In the genomic region with DNA sequence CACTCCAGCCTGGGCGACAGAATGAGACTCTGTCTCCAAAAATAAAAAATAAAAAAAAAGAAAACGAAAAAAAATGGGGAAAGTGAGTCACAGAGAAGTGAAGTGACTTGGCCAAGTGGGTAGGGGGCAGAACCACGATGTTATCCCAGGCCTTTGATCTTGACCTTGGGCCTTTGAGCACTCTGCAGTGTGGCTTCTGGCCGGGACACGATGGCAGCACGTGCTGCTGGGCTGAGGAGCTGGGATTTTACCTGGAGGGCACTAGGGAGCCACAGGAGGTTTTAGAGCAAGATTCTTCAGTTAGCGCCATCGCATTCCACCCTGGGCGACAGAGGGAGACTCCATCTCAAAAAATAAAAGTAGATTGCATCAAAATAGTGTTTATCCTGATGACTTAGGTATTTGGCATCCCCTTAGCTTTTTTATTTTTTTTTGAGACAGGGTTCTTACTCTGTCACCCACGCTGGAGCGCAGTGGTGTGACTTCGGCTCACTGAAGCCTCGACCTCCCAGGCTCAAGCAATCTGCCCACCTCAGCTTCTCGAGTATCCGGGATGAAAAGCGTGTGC, we compare ENCODE assay signal across 16 cellular contexts. TPM values are rescaled to one million over a fixed set of nuclear protein-coding genes. Genes with fewer than 3 reads are reported as not detected.
A peak's percentile ranks its signal among the peaks of the same experiment; 100 is the strongest.
DNase-seq lines count a peak whose midpoint lies in the region; ATAC-seq, FAIRE-seq and TF ChIP-seq lines count a peak whose summit lies in the region.
"Had no signal": no experiment of that assay in that cellular context is flagged by ENCODE, and none has a peak within 500 bp of the region (broad histone marks: within the 10 kb centered on the region; RNA-seq: fewer than 3 reads in every experiment).

No MANE protein-coding gene starts in this region.

- FAIRE-seq in HepG2 (lab: Jason Lieb, UNC) = no peak
- no peak for FAIRE-seq in kidney (lab: Jason Lieb, UNC)
- FAIRE-seq: H54 had no signal

- POLR2A ChIA-PET in HepG2 (lab: Yijun Ruan, JAX) = no interaction called here
- POLR2A ChIA-PET in T-cell (lab: Charles Lee) = interaction anchor here in 1 of 2 donors (0.7 kb wide), 1 partner anchor 26 kb away, joined by 3 read pairs; no protein-coding TSS in a partner anchor

- H3K36me3 Mint-ChIP-seq in T-cell (no peaks in the 10 kb centered on the region), naive B cell (no peaks in the 10 kb centered on the region)
- H3K36me3 Mint-ChIP-seq: CD8-positive, alpha-beta T cell had no signal

- H3K9ac ChIP-seq in HepG2 (ENCODE audit: insufficient read depth, low read depth, low read length) (no peak overlapping the region), kidney (ENCODE audit: low read length in 2 of 2) (no peak overlapping the region)

- CTCF ChIA-PET in HepG2 (lab: Yijun Ruan, JAX; ENCODE audit: low intra/inter-chr PET ratio, low total read pairs) = no interaction called here
- CTCF ChIA-PET in T-cell (lab: Charles Lee) = no interaction called here

- H3K4me1 ChIP-seq in HepG2 (ENCODE audit: insufficient read depth, low read length) = peaks cover 71% of the 10 kb centered on the region
- no peaks in the 10 kb centered on the region for H3K4me1 ChIP-seq in right lobe of liver
- H3K4me1 ChIP-seq in kidney (ENCODE audit: control insufficient read depth in 1 of 2, insufficient read depth in 1 of 2, low read depth in 1 of 2, low read length in 2 of 2) = peaks cover 0 to 6% of the 10 kb centered on the region in 2 donors

- no peak overlapping the region for H2AFZ ChIP-seq in HepG2 (ENCODE audit: low read length)

- no peaks in the 10 kb centered on the region for H3K27me3 ChIP-seq in HepG2 (ENCODE audit: control insufficient read depth in 1 of 2, insufficient read depth in 2 of 2, low read length in 2 of 2)
- H3K27me3 ChIP-seq in right lobe of liver = no peaks in the 10 kb centered on the region

- 57% methylated on average over 14 of the region's 16 CpGs for WGBS in HepG2 (ENCODE audit: low lambda C conversion rate)
- 57% methylated on average over 3 of the region's 16 CpGs for WGBS in right lobe of liver (ENCODE audit: insufficient coverage, low coverage, low lambda C conversion rate, missing lambda C conversion rate)

- BruUV-seq in HepG2 (replicated peaks; lab: Mats Ljungman, UMichigan) = no TSS peak

- intact Hi-C loops in HepG2 (cut with micrococcal nuclease; ENCODE audit: unreplicated experiment) (no loop called here), right lobe of liver (cut with DNase I) (no loop called here), kidney (cut with DNase I) (no loop called here)

- H3K27me3 Mint-ChIP-seq in T-cell (no peaks in the 10 kb centered on the region), naive B cell (no peaks in the 10 kb centered on the region)

- H3K9me3 ChIP-seq in HepG2 (ENCODE audit: low read length) (no peaks in the 10 kb centered on the region), right lobe of liver (no peaks in the 10 kb centered on the region), kidney (ENCODE audit: control insufficient read depth in 1 of 2, low read length in 2 of 2) (no peaks in the 10 kb centered on the region)

- in situ Hi-C loops in HepG2 (cut with HindIII; ENCODE audit: extremely low pct_ligation_motif_present, low pct_unique_long_range_greater_than_20kb) = no loop called here

- H3K4me1 Mint-ChIP-seq in T-cell (peaks cover 8 to 28% (median 10%) of the 10 kb centered on the region in 3 donors), naive B cell (peaks cover 19 to 57% (median 47%) of the 10 kb centered on the region in 3 donors)

- H3K9me3 Mint-ChIP-seq in T-cell = no peaks in the 10 kb centered on the region
- no peaks in the 10 kb centered on the region for H3K9me3 Mint-ChIP-seq in naive B cell
- H3K9me3 Mint-ChIP-seq: CD8-positive, alpha-beta T cell had no signal

- DNase-seq in HepG2 (ENCODE audit: low spot score) (peak; percentile 28), right lobe of liver (no peak), T-cell (no peak), naive B cell (no peak), kidney (no peak), NCI-H526 (lab: John Stamatoyannopoulos, UW) (no peak), GM03348 (ENCODE audit: low spot score) (no peak)
- DNase-seq: CD8-positive, alpha-beta T cell; DND-41; Kasumi-1; NCI-H1930; NCI-H2171 treated with DMSO at 0.1 percent for 48 hours; SIG-M5 had no signal

- H3K36me3 ChIP-seq in HepG2 (replicated peaks in 1 of 2; ENCODE audit: control insufficient read depth in 1 of 2, insufficient read depth in 2 of 2, low read length in 2 of 2) (no peaks in the 10 kb centered on the region), right lobe of liver (no peaks in the 10 kb centered on the region), kidney (ENCODE audit: control insufficient read depth in 1 of 2, insufficient read depth in 2 of 2, low read length in 2 of 2) (no peaks in the 10 kb centered on the region)

- H3K79me2 ChIP-seq in HepG2 (ENCODE audit: insufficient read depth, low read length) = no peaks in the 10 kb centered on the region

- H3K4me3 ChIP-seq in HepG2 (replicated peaks in 1 of 3; ENCODE audit: insufficient read depth in 1 of 3, low read depth in 2 of 3, low read length in 3 of 3) (no peak overlapping the region), right lobe of liver (no peak overlapping the region), kidney (ENCODE audit: low read length in 2 of 2) (no peak overlapping the region)

- H4K20me1 ChIP-seq in HepG2 (ENCODE audit: insufficient read depth, low read length) = no peaks in the 10 kb centered on the region

- no peak for TF ChIP-seq RAD21 in HepG2 (CRISPR knock-in tag; IDR thresholded peaks at IDR 0.05)

- no peak for TF ChIP-seq CTCF in HepG2 (CRISPR knock-in tag; IDR thresholded peaks at IDR 0.05)
- TF ChIP-seq CTCF in right lobe of liver (IDR thresholded peaks at IDR 0.05) = no peak
- no peak for TF ChIP-seq CTCF in kidney (IDR thresholded peaks at IDR 0.05; ENCODE audit: borderline replicate concordance, extremely low read depth, insufficient read depth)

- H3K4me2 ChIP-seq in HepG2 (ENCODE audit: low read depth, low read length) = no peak overlapping the region; the same call in 1 of the 2 replicates

- ATAC-seq in HepG2 = no peak
- no peak for ATAC-seq in right lobe of liver
- no peak for ATAC-seq in T-cell (replicated peaks in 1 of 4)
- no peak for ATAC-seq in naive B cell (ENCODE audit: low read depth in 2 of 2)
- ATAC-seq in HG02981 (IDR thresholded peaks at IDR 0.05; ENCODE audit: unreplicated experiment) = no peak
- ATAC-seq: CD8-positive, alpha-beta T cell had no signal

- H3K4me3 Mint-ChIP-seq in T-cell (no peak overlapping the region), naive B cell (peak overlapping the region in 7 of 8 donors; percentile 29 to 91 (median 74))
- H3K4me3 Mint-ChIP-seq: CD8-positive, alpha-beta T cell had no signal

- TF ChIP-seq EP300 in HepG2 (IDR thresholded peaks at IDR 0.05; ENCODE audit: low read depth in 2 of 2, low read length in 2 of 2) (no peak; a peak in 2 of 4 replicates), HepG2 (CRISPR knock-in tag; IDR thresholded peaks at IDR 0.05; ENCODE audit: borderline replicate concordance) (no peak; the same call in 1 of the 2 replicates)

- no peak for TF ChIP-seq POLR2A in HepG2 (IDR thresholded peaks at IDR 0.05; ENCODE audit: insufficient read depth in 1 of 2, low read depth in 2 of 2, low read length in 2 of 2)
- TF ChIP-seq POLR2A in right lobe of liver (IDR thresholded peaks at IDR 0.05) = no peak

- H3K27ac ChIP-seq in HepG2 (ENCODE audit: extremely low read length, insufficient read depth, low read length) = no peak overlapping the region
- no peak overlapping the region for H3K27ac ChIP-seq in right lobe of liver
- no peak overlapping the region for H3K27ac ChIP-seq in kidney (ENCODE audit: low read depth in 2 of 2, low read length in 2 of 2)

- H3K27ac Mint-ChIP-seq in T-cell (peak overlapping the region; percentile 61 to 64), naive B cell (peak overlapping the region in 4 of 6 donors; percentile 24 to 95 (median 93))
- H3K27ac Mint-ChIP-seq: CD8-positive, alpha-beta T cell had no signal

RNA-seq across cellular contexts. Expression of a gene that starts 4.3 kb away (rescaled TPM):
- total RNA-seq in HepG2 (2016; rRNA removed; fragmentation: Illumina TruSeq; extraction: Trizol) (51.6 and 62.8 TPM in 2 replicates), right lobe of liver (100 to 1,000 TPM; 119 to 198 (median 152) TPM), T-cell (1,000 to 10,000 TPM in 3 of 5 donors, 100 to 1,000 TPM in 2; 777 to 1,202 (median 1,047) TPM), kidney (526 TPM)
- total RNA-seq in HepG2 (2016; cell fraction: cytosol; rRNA removed; fragmentation: Illumina TruSeq; extraction: Trizol; ENCODE audit: low read depth) = 148 and 187 TPM in 2 replicates
- total RNA-seq in HepG2 (2016; cell fraction: insoluble cytoplasmic fraction; rRNA removed; fragmentation: Illumina TruSeq; extraction: Trizol) = 41.9 and 63.2 TPM in 2 replicates
- total RNA-seq in HepG2 (2016; cell fraction: membrane; rRNA removed; fragmentation: Illumina TruSeq; extraction: Trizol) = 155 and 189 TPM in 2 replicates
- total RNA-seq in HepG2 (2016; cell fraction: nucleus; rRNA removed; fragmentation: Illumina TruSeq; extraction: Trizol) = 29.0 and 32.6 TPM in 2 replicates
- polyA plus RNA-seq in HepG2 (2011; rRNA removed) (189 and 246 TPM in 2 replicates), naive B cell (ENCODE audit: low read depth in 6 of 6) (100 to 1,000 TPM; 294 to 651 (median 379) TPM), kidney (ENCODE audit: insufficient read depth, low read depth, low replicate concordance) (580 TPM)
- 170 and 253 TPM in 2 replicates for polyA plus RNA-seq in HepG2 (2011; cell fraction: cytosol; rRNA removed)
- 312 and 359 TPM in 2 replicates for polyA plus RNA-seq in HepG2 (2011; cell fraction: nucleus; rRNA removed)
- 157 and 182 TPM in 2 replicates for polyA plus RNA-seq in HepG2 (2012)
- 365 and 380 TPM in 2 replicates for polyA plus RNA-seq in HepG2 (2016; cell fraction: cytosol; fragmentation: Illumina TruSeq; extraction: Trizol; ENCODE audit: low read depth)
- 90.9 and 108 TPM in 2 replicates for polyA plus RNA-seq in HepG2 (2016; cell fraction: insoluble cytoplasmic fraction; fragmentation: Illumina TruSeq; extraction: Trizol; ENCODE audit: low read depth)
- polyA plus RNA-seq in HepG2 (2016; cell fraction: membrane; fragmentation: Illumina TruSeq; extraction: Trizol; ENCODE audit: low read depth) = 308 and 330 TPM in 2 replicates
- polyA plus RNA-seq in HepG2 (2016; cell fraction: nucleus; fragmentation: Illumina TruSeq; extraction: Trizol; ENCODE audit: insufficient read depth, low read depth) = 105 and 117 TPM in 2 replicates
- polyA minus RNA-seq in HepG2 (2011; rRNA and poly(A)+ RNA removed; ENCODE audit: low replicate concordance) = 213 and 462 TPM in 2 replicates
- 159 and 180 TPM in 2 replicates for polyA minus RNA-seq in HepG2 (2011; cell fraction: cytosol; rRNA and poly(A)+ RNA removed)
- 36.2 and 46.2 TPM in 2 replicates for polyA minus RNA-seq in HepG2 (2011; cell fraction: nucleus; rRNA and poly(A)+ RNA removed)

RNA-seq across cellular contexts. Expression of a gene that starts 27.6 kb away (rescaled TPM):
- total RNA-seq in HepG2 (2016; rRNA removed; fragmentation: Illumina TruSeq; extraction: Trizol) = 18.8 and 26.8 TPM in 2 replicates
- 4.5 and 5.5 TPM in 2 replicates for total RNA-seq in HepG2 (2016; cell fraction: cytosol; rRNA removed; fragmentation: Illumina TruSeq; extraction: Trizol; ENCODE audit: low read depth)
- total RNA-seq in HepG2 (2016; cell fraction: insoluble cytoplasmic fraction; rRNA removed; fragmentation: Illumina TruSeq; extraction: Trizol) = 16.2 and 28.2 TPM in 2 replicates
- total RNA-seq in HepG2 (2016; cell fraction: membrane; rRNA removed; fragmentation: Illumina TruSeq; extraction: Trizol) = 20.2 and 20.3 TPM in 2 replicates
- total RNA-seq in HepG2 (2016; cell fraction: nucleus; rRNA removed; fragmentation: Illumina TruSeq; extraction: Trizol) = 13.2 and 15.8 TPM in 2 replicates
- polyA plus RNA-seq in HepG2 (2011; rRNA removed) = 16.0 and 16.8 TPM in 2 replicates
- 18.0 and 19.4 TPM in 2 replicates for polyA plus RNA-seq in HepG2 (2011; cell fraction: cytosol; rRNA removed)
- polyA plus RNA-seq in HepG2 (2011; cell fraction: nucleus; rRNA removed) = 24.5 and 30.8 TPM in 2 replicates
- polyA plus RNA-seq in HepG2 (2012) = 21.5 and 25.5 TPM in 2 replicates
- polyA plus RNA-seq in HepG2 (2016; cell fraction: cytosol; fragmentation: Illumina TruSeq; extraction: Trizol; ENCODE audit: low read depth) = 4.2 and 4.6 TPM in 2 replicates
- polyA plus RNA-seq in HepG2 (2016; cell fraction: insoluble cytoplasmic fraction; fragmentation: Illumina TruSeq; extraction: Trizol; ENCODE audit: low read depth) = 25.9 and 33.9 TPM in 2 replicates
- polyA plus RNA-seq in HepG2 (2016; cell fraction: membrane; fragmentation: Illumina TruSeq; extraction: Trizol; ENCODE audit: low read depth) = 14.1 and 15.9 TPM in 2 replicates
- 31.1 and 31.9 TPM in 2 replicates for polyA plus RNA-seq in HepG2 (2016; cell fraction: nucleus; fragmentation: Illumina TruSeq; extraction: Trizol; ENCODE audit: insufficient read depth, low read depth)
- polyA minus RNA-seq in HepG2 (2011; rRNA and poly(A)+ RNA removed; ENCODE audit: low replicate concordance) = 36.6 and 52.6 TPM in 2 replicates
- polyA minus RNA-seq in HepG2 (2011; cell fraction: cytosol; rRNA and poly(A)+ RNA removed) = 10.8 and 16.8 TPM in 2 replicates
- 6.7 and 7.1 TPM in 2 replicates for polyA minus RNA-seq in HepG2 (2011; cell fraction: nucleus; rRNA and poly(A)+ RNA removed)
- 10 to 100 TPM; 19.5 to 28.0 (median 22.4) TPM for total RNA-seq in right lobe of liver
- 1 to 10 TPM; 2.3 to 6.3 (median 4.0) TPM for total RNA-seq in T-cell
- polyA plus RNA-seq in naive B cell (ENCODE audit: low read depth in 6 of 6) = 1 to 10 TPM in 2 of 6 donors, under 1 TPM in 3, not detected in 1; 0.23 to 1.2 (median 0.99) TPM
- 69.4 TPM for total RNA-seq in kidney
- 43.9 TPM for polyA plus RNA-seq in kidney (ENCODE audit: insufficient read depth, low read depth, low replicate concordance)

RNA-seq across cellular contexts. Expression of a gene that starts 37.5 kb away (rescaled TPM):
- total RNA-seq in HepG2 (2016; rRNA removed; fragmentation: Illumina TruSeq; extraction: Trizol) = 0.07 TPM in 1 of 2 replicates, not detected in the other
- total RNA-seq in HepG2 (2016; cell fraction: cytosol; rRNA removed; fragmentation: Illumina TruSeq; extraction: Trizol; ENCODE audit: low read depth) = not detected in 2 replicates
- total RNA-seq in HepG2 (2016; cell fraction: insoluble cytoplasmic fraction; rRNA removed; fragmentation: Illumina TruSeq; extraction: Trizol) = not detected in 2 replicates
- 0.14 and 0.15 TPM in 2 replicates for total RNA-seq in HepG2 (2016; cell fraction: membrane; rRNA removed; fragmentation: Illumina TruSeq; extraction: Trizol)
- not detected in 2 replicates for total RNA-seq in HepG2 (2016; cell fraction: nucleus; rRNA removed; fragmentation: Illumina TruSeq; extraction: Trizol)
- 0.72 and 0.81 TPM in 2 replicates for polyA plus RNA-seq in HepG2 (2011; rRNA removed)
- 0.21 and 0.25 TPM in 2 replicates for polyA plus RNA-seq in HepG2 (2011; cell fraction: cytosol; rRNA removed)
- polyA plus RNA-seq in HepG2 (2011; cell fraction: nucleus; rRNA removed) = 1.8 and 1.9 TPM in 2 replicates
- 0.67 and 0.75 TPM in 2 replicates for polyA plus RNA-seq in HepG2 (2012)
- polyA plus RNA-seq in HepG2 (2016; cell fraction: cytosol; fragmentation: Illumina TruSeq; extraction: Trizol; ENCODE audit: low read depth) = 0.19 and 0.40 TPM in 2 replicates
- polyA plus RNA-seq in HepG2 (2016; cell fraction: insoluble cytoplasmic fraction; fragmentation: Illumina TruSeq; extraction: Trizol; ENCODE audit: low read depth) = 0.13 TPM in 1 of 2 replicates, not detected in the other
- 0.23 and 0.82 TPM in 2 replicates for polyA plus RNA-seq in HepG2 (2016; cell fraction: membrane; fragmentation: Illumina TruSeq; extraction: Trizol; ENCODE audit: low read depth)
- polyA plus RNA-seq in HepG2 (2016; cell fraction: nucleus; fragmentation: Illumina TruSeq; extraction: Trizol; ENCODE audit: insufficient read depth, low read depth) = 0.56 TPM in 1 of 2 replicates, not detected in the other
- 1.3 and 12.9 TPM in 2 replicates for polyA minus RNA-seq in HepG2 (2011; rRNA and poly(A)+ RNA removed; ENCODE audit: low replicate concordance)
- polyA minus RNA-seq in HepG2 (2011; cell fraction: cytosol; rRNA and poly(A)+ RNA removed) = 0.35 and 0.89 TPM in 2 replicates
- polyA minus RNA-seq in HepG2 (2011; cell fraction: nucleus; rRNA and poly(A)+ RNA removed) = 0.77 TPM in 1 of 2 replicates, not detected in the other
- 10 to 100 TPM in 2 of 6 experiments, 1 to 10 TPM in 4; 6.1 to 20.6 (median 9.3) TPM for total RNA-seq in right lobe of liver
- total RNA-seq in T-cell = 10 to 100 TPM; 16.7 to 29.7 (median 21.5) TPM
- polyA plus RNA-seq in naive B cell (ENCODE audit: low read depth in 6 of 6) = 1 to 10 TPM in 4 of 6 donors, under 1 TPM in 1, not detected in 1; 0.84 to 2.3 (median 1.9) TPM
- total RNA-seq in kidney = 76.6 TPM
- polyA plus RNA-seq in kidney (ENCODE audit: insufficient read depth, low read depth, low replicate concordance) = 28.2 TPM
- total RNA-seq: RPMI7951 had no signal

Comparison
In these comparisons a context has a peak if more than half of its experiments do, and no peak if none do; other contexts are left out.
1. H3K4me3 Mint-ChIP-seq: peak in naive B cell (7 of 8); none in T-cell (0 of 3).